In genomic region chr3:52046914-52047239, GRCh38 we compare ENCODE assay signal across 2 cellular contexts.
TF ChIP-seq lines count a peak whose summit lies in the region.

No MANE protein-coding gene starts in this region.

TF ChIP-seq in IMR-90, 13 proteins besides CTCF, POLR2A, EP300 and RAD21:
- TF ChIP-seq RFX5 (IDR thresholded peaks at IDR 0.05; ENCODE audit: low read depth, low read length) (no peak), MXI1 (IDR thresholded peaks at IDR 0.05; ENCODE audit: borderline replicate concordance, low read depth, low read length) (no peak), USF2 (IDR thresholded peaks at IDR 0.05; ENCODE audit: low read depth, low read length) (no peak), ELK1 (IDR thresholded peaks at IDR 0.05; ENCODE audit: borderline replicate concordance, low read depth, low read length) (no peak), CHD1 (IDR thresholded peaks at IDR 0.05; ENCODE audit: low read depth, low read length) (no peak), RCOR1 (IDR thresholded peaks at IDR 0.05; ENCODE audit: insufficient replicate concordance, low read length) (no peak), MAFK (IDR thresholded peaks at IDR 0.05; ENCODE audit: low read depth, low read length) (no peak), BHLHE40 (IDR thresholded peaks at IDR 0.05; ENCODE audit: low read depth, low read length) (no peak), FOS (IDR thresholded peaks at IDR 0.05; ENCODE audit: low read depth, low read length) (no peak), CEBPB (IDR thresholded peaks at IDR 0.05; ENCODE audit: low read depth, low read length) (no peak), MAZ (IDR thresholded peaks at IDR 0.05; ENCODE audit: borderline replicate concordance, low read depth, low read length) (no peak), SMC3 (IDR thresholded peaks at IDR 0.05; ENCODE audit: low read depth, low read length) (no peak), NFE2L2 (IDR thresholded peaks at IDR 0.05; ENCODE audit: low read depth, low read length) (no peak)

TF ChIP-seq in HepG2, 621 proteins besides CTCF, POLR2A, EP300 and RAD21:
- TF ChIP-seq ZNF687 (CRISPR knock-in tag; IDR thresholded peaks at IDR 0.05) (peak; percentile 13; the same call in 1 of the 2 replicates), ZNF546 (CRISPR knock-in tag; conservative IDR thresholded peaks at IDR 0.05) (no peak), ZNF782 (CRISPR knock-in tag; IDR thresholded peaks at IDR 0.05; ENCODE audit: borderline replicate concordance) (no peak), FIP1L1 (IDR thresholded peaks at IDR 0.05; ENCODE audit: borderline replicate concordance, insufficient read depth, low read depth, low read length) (no peak), NFKB2 (CRISPR knock-in tag; IDR thresholded peaks at IDR 0.05; ENCODE audit: borderline replicate concordance) (no peak), SOX13 (IDR thresholded peaks at IDR 0.05) (no peak), SOX13 (CRISPR knock-in tag; conservative IDR thresholded peaks at IDR 0.05 in 1 of 2, IDR thresholded peaks at IDR 0.05 in 1 of 2) (no peak), FOXP1 (IDR thresholded peaks at IDR 0.05) (no peak), FOXP1 (CRISPR knock-in tag; IDR thresholded peaks at IDR 0.05) (no peak), ATF5 (CRISPR knock-in tag; IDR thresholded peaks at IDR 0.05; ENCODE audit: low read depth) (no peak), SRSF1 (optimal IDR thresholded peaks at IDR 0.05; ENCODE audit: low read depth, low read length) (no peak), ZNF784 (CRISPR knock-in tag; IDR thresholded peaks at IDR 0.05; ENCODE audit: borderline replicate concordance) (no peak), ZFX (CRISPR knock-in tag; IDR thresholded peaks at IDR 0.05; ENCODE audit: low read depth) (peak; percentile 27; the same call in 1 of the 2 replicates), NR2F6 (IDR thresholded peaks at IDR 0.05) (no peak), NR2F6 (CRISPR knock-in tag; IDR thresholded peaks at IDR 0.05) (no peak), ZFY (CRISPR knock-in tag; IDR thresholded peaks at IDR 0.05) (no peak), LCORL (IDR thresholded peaks at IDR 0.05) (no peak), LCORL (CRISPR knock-in tag; IDR thresholded peaks at IDR 0.05) (no peak)
TF ChIP-seq in HepG2: peak in this region for 2.
